In the genomic region with DNA sequence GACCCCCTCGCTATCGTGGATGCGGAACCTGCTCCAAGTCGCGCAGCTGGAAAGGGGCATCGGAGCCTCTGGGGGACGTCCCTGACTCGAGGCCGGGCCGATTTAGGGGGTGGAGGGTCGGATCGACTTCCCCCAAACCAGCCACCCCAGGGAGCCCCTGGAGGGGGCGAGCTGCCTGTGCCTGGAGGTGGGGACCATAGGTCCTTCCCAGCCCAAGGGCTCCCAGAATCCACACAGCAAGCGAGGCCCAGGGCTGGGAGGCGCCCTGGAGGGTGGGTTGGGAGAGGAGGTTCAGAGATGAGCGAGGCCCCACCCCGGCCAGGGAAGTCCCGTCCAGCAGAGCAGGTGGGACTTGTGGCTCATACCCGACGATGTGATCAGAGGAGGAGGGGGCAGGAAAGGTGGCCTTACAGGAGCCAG, we compare ENCODE assay signal across 12 cellular contexts.
DNase-seq lines count a peak whose midpoint lies in the region; ATAC-seq, FAIRE-seq and TF ChIP-seq lines count a peak whose summit lies in the region.
"Had no signal": no experiment of that assay in that cellular context is flagged by ENCODE, and none has a peak within 500 bp of the region (broad histone marks: within the 10 kb centered on the region; RNA-seq: fewer than 3 reads in every experiment).

No MANE protein-coding gene starts in this region.

- no peaks in the 10 kb centered on the region for H3K36me3 Mint-ChIP-seq in brain

- intact Hi-C loops in HepG2 (cut with micrococcal nuclease; ENCODE audit: unreplicated experiment) (loop anchor here (2.0 to 5.0 kb wide), 2 partner anchors 138 to 820 kb away; no protein-coding TSS in a partner anchor), right lobe of liver (cut with DNase I) (no loop called here), psoas muscle (cut with DNase I) (loop anchor here (2.0 to 10.0 kb wide), 3 partner anchors 222 to 818 kb away; no protein-coding TSS in a partner anchor)

- ATAC-seq in HepG2 (peak; percentile 24), right lobe of liver (no peak), HG02970 (IDR thresholded peaks at IDR 0.05; ENCODE audit: low FRiP score, unreplicated experiment) (no peak), psoas muscle (no peak), GM18498 (IDR thresholded peaks at IDR 0.05; ENCODE audit: unreplicated experiment) (no peak)
- peak; percentile 35 for ATAC-seq in stimulated activated naive CD8-positive, alpha-beta T cell treated with anti-CD3 and anti-CD28 coated beads, Interleukin-15, amount 100 ng/mL, for 72 hours

- TF ChIP-seq POLR2A in HepG2 (IDR thresholded peaks at IDR 0.05; ENCODE audit: insufficient read depth in 1 of 2, low read depth in 2 of 2, low read length in 2 of 2) (no peak), right lobe of liver (IDR thresholded peaks at IDR 0.05) (no peak)

- H3K4me3 ChIP-seq in HepG2 (replicated peaks in 1 of 3; ENCODE audit: insufficient read depth in 1 of 3, low read depth in 2 of 3, low read length in 3 of 3), result no peak overlapping the region
- no peak overlapping the region for H3K4me3 ChIP-seq in right lobe of liver
- no peak overlapping the region for H3K4me3 ChIP-seq in psoas muscle

- in situ Hi-C loops in HepG2 (cut with HindIII; ENCODE audit: extremely low pct_ligation_motif_present, low pct_unique_long_range_greater_than_20kb), result loop anchor here (5.0 to 10.0 kb wide), 3 partner anchors 223 to 986 kb away; no protein-coding TSS in a partner anchor

- H3K27me3 ChIP-seq in HepG2 (ENCODE audit: control insufficient read depth in 1 of 2, insufficient read depth in 2 of 2, low read length in 2 of 2) (peaks cover 0 to 34% of the 10 kb centered on the region in 2 experiments; a peak in 4 of 5 replicates), right lobe of liver (no peaks in the 10 kb centered on the region), psoas muscle (ENCODE audit: insufficient read depth in 3 of 3, low read length in 2 of 3) (peaks cover 0 to 17% (median 4%) of the 10 kb centered on the region in 3 donors)

- H3K27ac ChIP-seq in HepG2 (ENCODE audit: extremely low read length, insufficient read depth, low read length) (no peak overlapping the region), right lobe of liver (no peak overlapping the region), psoas muscle (no peak overlapping the region)
- H3K27ac ChIP-seq: HL-60, tibial artery had no signal

- H3K4me2 ChIP-seq in HepG2 (ENCODE audit: low read depth, low read length), result no peak overlapping the region

- H3K4me3 Mint-ChIP-seq in brain, result peak overlapping the region in 3 of 5 experiments; percentile 68 to 76 (median 75)
- peak overlapping the region; percentile 69 to 86 for H3K4me3 Mint-ChIP-seq in stimulated activated naive CD8-positive, alpha-beta T cell treated with anti-CD3 and anti-CD28 coated beads, Interleukin-15, amount 100 ng/mL, for 72 hours

- no peak for FAIRE-seq in HepG2 (lab: Jason Lieb, UNC)

- no peak for TF ChIP-seq EP300 in HepG2 (IDR thresholded peaks at IDR 0.05; ENCODE audit: low read depth in 2 of 2, low read length in 2 of 2)
- TF ChIP-seq EP300 in HepG2 (CRISPR knock-in tag; IDR thresholded peaks at IDR 0.05; ENCODE audit: borderline replicate concordance), result no peak

- no peak for TF ChIP-seq RAD21 in HepG2 (CRISPR knock-in tag; IDR thresholded peaks at IDR 0.05)

- H2AFZ ChIP-seq in HepG2 (ENCODE audit: low read length), result no peak overlapping the region

- peaks cover 14% of the 10 kb centered on the region for H3K27me3 Mint-ChIP-seq in brain
- peaks cover 57% of the 10 kb centered on the region for H3K27me3 Mint-ChIP-seq in stimulated activated naive CD8-positive, alpha-beta T cell treated with anti-CD3 and anti-CD28 coated beads, Interleukin-15, amount 100 ng/mL, for 72 hours

- no peaks in the 10 kb centered on the region for H3K9me3 ChIP-seq in HepG2 (ENCODE audit: low read length)
- H3K9me3 ChIP-seq in right lobe of liver, result no peaks in the 10 kb centered on the region
- H3K9me3 ChIP-seq in psoas muscle, result no peaks in the 10 kb centered on the region
- H3K9me3 ChIP-seq: tibial artery had no signal

- no peaks in the 10 kb centered on the region for H3K79me2 ChIP-seq in HepG2 (ENCODE audit: insufficient read depth, low read length)

- H3K9me3 Mint-ChIP-seq in brain, result peaks cover 0 to 3% (median 0%) of the 10 kb centered on the region in 5 experiments
- H3K9me3 Mint-ChIP-seq in stimulated activated naive CD8-positive, alpha-beta T cell treated with anti-CD3 and anti-CD28 coated beads, Interleukin-15, amount 100 ng/mL, for 72 hours, result no peaks in the 10 kb centered on the region

- CTCF ChIA-PET in HepG2 (lab: Yijun Ruan, JAX; ENCODE audit: low intra/inter-chr PET ratio, low total read pairs), result interaction anchor here (1.1 kb wide), 1 partner anchor 222 kb away, joined by 5 read pairs; no protein-coding TSS in a partner anchor

- TF ChIP-seq CTCF in HepG2 (CRISPR knock-in tag; IDR thresholded peaks at IDR 0.05) (no peak), right lobe of liver (IDR thresholded peaks at IDR 0.05) (no peak), brain (conservative IDR thresholded peaks at IDR 0.05) (no peak), psoas muscle (IDR thresholded peaks at IDR 0.05) (no peak)

- BruUV-seq in HepG2 (replicated peaks; lab: Mats Ljungman, UMichigan), result no TSS peak

- no peaks in the 10 kb centered on the region for H4K20me1 ChIP-seq in HepG2 (ENCODE audit: insufficient read depth, low read length)

- peak overlapping the region in 1 of 5 experiments; percentile 68 for H3K27ac Mint-ChIP-seq in brain
- no peak overlapping the region for H3K27ac Mint-ChIP-seq in stimulated activated naive CD8-positive, alpha-beta T cell treated with anti-CD3 and anti-CD28 coated beads, Interleukin-15, amount 100 ng/mL, for 72 hours

- H3K4me1 ChIP-seq in HepG2 (ENCODE audit: insufficient read depth, low read length) (peaks cover 52% of the 10 kb centered on the region), right lobe of liver (peaks cover 0 to 11% (median 0%) of the 10 kb centered on the region in 4 donors), psoas muscle (peaks cover 3% of the 10 kb centered on the region)

- peaks cover 12% of the 10 kb centered on the region for H3K4me1 Mint-ChIP-seq in brain
- H3K4me1 Mint-ChIP-seq in stimulated activated naive CD8-positive, alpha-beta T cell treated with anti-CD3 and anti-CD28 coated beads, Interleukin-15, amount 100 ng/mL, for 72 hours, result peaks cover 28% of the 10 kb centered on the region

- POLR2A ChIA-PET in HepG2 (lab: Yijun Ruan, JAX), result no interaction called here

- 20% methylated on average over 7 of the region's 20 CpGs for whole genome bisulfite sequencing in HepG2 (ENCODE audit: low lambda C conversion rate)
- WGBS in right lobe of liver (ENCODE audit: insufficient coverage, low coverage, low lambda C conversion rate, missing lambda C conversion rate), result no CpG with 5 or more reads among the region's 20 CpGs
- 76 to 78% (median 77%) methylated on average over 20 of the region's 20 CpGs for WGBS in psoas muscle, 3 donors

- H3K36me3 ChIP-seq in HepG2 (replicated peaks in 1 of 2; ENCODE audit: control insufficient read depth in 1 of 2, insufficient read depth in 2 of 2, low read length in 2 of 2) (no peaks in the 10 kb centered on the region), right lobe of liver (no peaks in the 10 kb centered on the region), psoas muscle (ENCODE audit: insufficient read depth in 1 of 2, low read depth in 1 of 2) (no peaks in the 10 kb centered on the region)
- H3K36me3 ChIP-seq: tibial artery had no signal

- no peak overlapping the region for H3K9ac ChIP-seq in HepG2 (ENCODE audit: insufficient read depth, low read depth, low read length)

- DNase-seq in HepG2 (ENCODE audit: low spot score) (no peak), right lobe of liver (no peak), NCI-H460 (ENCODE audit: extremely low read depth, low read depth) (peak; percentile 17), psoas muscle (no peak)
- DNase-seq in stimulated activated naive CD8-positive, alpha-beta T cell treated with anti-CD3 and anti-CD28 coated beads, Interleukin-15, amount 100 ng/mL, for 72 hours, result no peak
- DNase-seq: activated gamma-delta T cell treated with Interleukin-2 at 50 U/mL for 16 hours; stimulated activated CD4-positive, alpha-beta T cell treated with anti-CD3 and anti-CD28 coated beads, Interleukin-4, amount 100 ng/mL, for 24 hours; tibial artery had no signal

TF ChIP-seq in HepG2, 621 proteins besides CTCF, POLR2A, EP300 and RAD21:
- TF ChIP-seq SIN3B (IDR thresholded peaks at IDR 0.05; ENCODE audit: low read length), result no peak
- TF ChIP-seq SP2 (CRISPR knock-in tag; IDR thresholded peaks at IDR 0.05), result 0 out of 2 replicates have a peak, but pooled peaks have one; percentile 27
- peak; percentile 24 for TF ChIP-seq HNRNPLL (IDR thresholded peaks at IDR 0.05; ENCODE audit: low read depth, low read length, poor library complexity, severe bottlenecking)

Comparison
In these comparisons a context has a peak if more than half of its experiments do, and no peak if none do; other contexts are left out.
1. ATAC-seq: peak in HepG2 (single experiment) and stimulated activated naive CD8-positive, alpha-beta T cell treated with anti-CD3 and anti-CD28 coated beads, Interleukin-15, amount 100 ng/mL, for 72 hours (single experiment); none in right lobe of liver (0 of 4), HG02970 (single experiment), psoas muscle (0 of 4) and GM18498 (single experiment).
2. intact Hi-C loops: an anchor here in HepG2 (2.0 to 5.0 kb wide) and psoas muscle (2.0 to 10.0 kb wide); none called in right lobe of liver.